12 cellular contexts compared by ENCODE assay signal in the genomic region with DNA sequence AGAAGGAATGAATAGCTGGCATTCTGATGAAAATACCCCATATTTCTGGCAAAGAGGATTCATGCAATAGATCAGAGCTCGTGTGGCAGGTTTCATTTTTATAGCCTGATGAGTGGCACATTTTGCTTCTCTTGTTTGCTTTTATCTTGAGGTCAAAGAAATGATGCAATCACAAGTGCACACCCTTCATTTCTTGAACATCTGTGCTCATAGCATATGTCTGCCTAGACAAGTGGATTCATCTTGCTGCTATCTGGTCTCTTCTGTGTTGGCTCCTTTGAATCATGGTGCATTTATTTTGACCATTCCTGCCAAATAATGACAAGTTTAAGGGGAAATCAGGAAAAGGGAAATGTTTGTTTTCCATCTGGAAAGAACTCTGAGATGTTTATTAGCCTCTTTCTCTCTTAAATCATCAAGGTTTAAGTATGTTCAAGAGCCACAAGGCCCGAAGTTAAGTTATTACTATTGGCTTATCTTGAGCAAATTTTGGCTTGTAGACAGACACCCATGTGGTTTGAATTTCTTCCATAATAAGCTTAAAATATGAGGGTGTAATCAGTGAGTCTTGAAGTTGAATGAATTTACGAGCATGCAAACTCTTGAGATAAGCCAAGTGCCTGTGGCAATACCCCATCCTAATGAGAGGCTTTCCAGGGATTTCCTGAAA. TPM values are rescaled to one million over a fixed set of nuclear protein-coding genes. Genes with fewer than 3 reads are reported as not detected.
DNase-seq lines count a peak whose midpoint lies in the region; ATAC-seq, FAIRE-seq and TF ChIP-seq lines count a peak whose summit lies in the region.
"Had no signal": no experiment of that assay in that cellular context is flagged by ENCODE, and none has a peak within 500 bp of the region (broad histone marks: within the 10 kb centered on the region; RNA-seq: fewer than 3 reads in every experiment).

No MANE protein-coding gene starts in this region.

- no peaks in the 10 kb centered on the region for H3K4me1 ChIP-seq in right atrium auricular region

- no peaks in the 10 kb centered on the region for H3K36me3 ChIP-seq in right atrium auricular region

- intact Hi-C loops in left ventricle myocardium superior (cut with micrococcal nuclease) = no loop called here

- TF ChIP-seq CTCF in right atrium auricular region (IDR thresholded peaks at IDR 0.05) (no peak), fibroblast of mammary gland (conservative IDR thresholded peaks at IDR 0.05; ENCODE audit: control insufficient read depth, insufficient read depth, low read depth, low read length) (no peak), GM10266 (IDR thresholded peaks at IDR 0.05; ENCODE audit: control insufficient read depth, insufficient read depth, low read depth, missing control alignments) (no peak)

- no peak for DNase-seq in left ventricle myocardium superior
- no peak for DNase-seq in right atrium auricular region (ENCODE audit: low spot score)
- peak; percentile 2 for DNase-seq in NCI-H748 treated with DMSO at 0.1 percent for 48 hours (lab: John Stamatoyannopoulos, UW)
- DNase-seq in fibroblast of mammary gland (ENCODE audit: low read depth) = peak; percentile 37
- no peak for DNase-seq in GM10266 (ENCODE audit: extremely low spot score)
- DNase-seq in Kasumi-1 (lab: John Stamatoyannopoulos, UW) = no peak
- DNase-seq in GM12892 (ENCODE audit: insufficient read length) = no peak
- DNase-seq: activated T-cell treated with anti-CD3 and anti-CD28 coated beads, Interleukin-2, amount 50 U/mL, for 48 hours; NK-92 treated with Interleukin-12 subunit alpha and Interleukin-12 subunit beta, amount 100 ng/mL, for 24 hours had no signal

- H3K4me3 ChIP-seq in right atrium auricular region (no peak overlapping the region), fibroblast of mammary gland (ENCODE audit: control insufficient read depth, low read depth, low read length) (no peak overlapping the region)

- H3K27me3 ChIP-seq in right atrium auricular region = no peaks in the 10 kb centered on the region

- peak; percentile 48 for ATAC-seq in left ventricle myocardium superior
- no peak for ATAC-seq in HG02981 (IDR thresholded peaks at IDR 0.05; ENCODE audit: unreplicated experiment)

- FAIRE-seq in GM12892 (lab: Jason Lieb, UNC) = no peak
- FAIRE-seq: colon had no signal

- H3K27ac ChIP-seq in right atrium auricular region = no peak overlapping the region

- H3K9me3 ChIP-seq in right atrium auricular region = no peaks in the 10 kb centered on the region

- no peak for TF ChIP-seq POLR2A in GM12892 (IDR thresholded peaks at IDR 0.05; ENCODE audit: low read depth, low read length)

RNA-seq across cellular contexts. Expression of a gene that starts 59.3 kb away (rescaled TPM):
- total RNA-seq in left ventricle myocardium superior (0.94 TPM), right atrium auricular region (1 to 10 TPM; 2.8 to 8.4 TPM)
- polyA plus RNA-seq in GM12892 (2012; ENCODE audit: missing spikeins) = 0.32 TPM
- polyA plus RNA-seq: BJ had no signal

Comparison
In these comparisons a context has a peak if more than half of its experiments do, and no peak if none do; other contexts are left out.
1. DNase-seq: peak in NCI-H748 treated with DMSO at 0.1 percent for 48 hours (single experiment) and fibroblast of mammary gland (single experiment); none in left ventricle myocardium superior (single experiment), right atrium auricular region (single experiment), GM10266 (single experiment), Kasumi-1 (0 of 2) and GM12892 (single experiment).